In the genomic region with DNA sequence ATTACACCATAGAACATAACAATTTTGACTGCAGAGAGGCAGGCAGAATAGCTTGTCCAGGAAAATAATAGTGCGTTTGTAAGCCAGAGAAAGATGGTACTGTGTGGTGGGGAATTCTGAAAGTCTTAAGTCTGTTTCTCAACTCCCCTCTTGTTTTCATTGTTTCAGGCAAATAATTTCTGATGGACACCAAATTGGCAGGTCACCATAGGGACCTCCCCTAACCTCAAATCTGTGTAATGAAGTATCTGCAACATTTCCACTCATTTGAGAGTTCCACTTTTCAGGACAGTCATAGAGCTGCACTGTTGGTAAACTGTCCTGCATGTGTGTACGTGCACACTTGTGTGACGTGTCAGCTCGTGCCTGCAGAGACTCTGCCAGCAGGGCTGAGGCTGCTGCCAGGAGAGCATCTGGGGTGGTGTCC, we compare ENCODE assay signal across 23 cellular contexts.
DNase-seq lines count a peak whose midpoint lies in the region; ATAC-seq and TF ChIP-seq lines count a peak whose summit lies in the region.
"Had no signal": no experiment of that assay in that cellular context is flagged by ENCODE, and none has a peak within 500 bp of the region (broad histone marks: within the 10 kb centered on the region; RNA-seq: fewer than 3 reads in every experiment).

No MANE protein-coding gene starts in this region.

- intact Hi-C loops in dorsolateral prefrontal cortex (cut with DNase I) (no loop called here), left lung (cut with DNase I) (no loop called here)

- no peaks in the 10 kb centered on the region for H3K36me3 ChIP-seq in left lung
- H3K36me3 ChIP-seq: upper lobe of right lung had no signal

- peak in 4 of 10 donors; percentile 32 to 70 (median 43) for DNase-seq in dorsolateral prefrontal cortex
- no peak for DNase-seq in left lung
- no peak for DNase-seq in NCI-H1105 treated with DMSO at 0.1 percent for 48 hours (lab: John Stamatoyannopoulos, UW)
- no peak for DNase-seq in NOMO-1 (lab: John Stamatoyannopoulos, UW; ENCODE audit: unreplicated experiment in 2 of 2)
- DNase-seq: activated CD4-positive, alpha-beta T cell treated with anti-CD3 and anti-CD28 coated beads, Interleukin-2, amount 50 U/mL, for 1 hour; activated naive CD4-positive, alpha-beta T cell; activated T-cell treated with anti-CD3 and anti-CD28 coated beads, Interleukin-2, amount 50 U/mL, for 4 hours; body of pancreas; EL; KG1; MM.1S; NCI-H1417 treated with DMSO at 0.1 percent for 48 hours; NCI-H2107; NCI-H446 treated with DMSO at 0.1 percent for 48 hours; retina; SK-N-SH; stimulated activated CD4-positive, alpha-beta T cell treated with anti-CD3 and anti-CD28 coated beads, Interleukin-2, amount 100 ng/mL, for 48 hours; T-helper 17 cell; upper lobe of right lung had no signal

- H3K4me3 ChIP-seq in dorsolateral prefrontal cortex, result peak overlapping the region in 13 of 59 donors; percentile 1 to 44 (median 12)
- no peak overlapping the region for H3K4me3 ChIP-seq in left lung
- H3K4me3 ChIP-seq: body of pancreas, upper lobe of right lung had no signal

- ATAC-seq in left lung, result peak; percentile 49
- ATAC-seq in GM21737 (IDR thresholded peaks at IDR 0.05; ENCODE audit: unreplicated experiment), result no peak
- ATAC-seq: activated T-cell treated with anti-CD3 and anti-CD28 coated beads, Interleukin-2, amount 50 U/mL, for 4 hours; body of pancreas; T-helper 17 cell had no signal

- H3K27me3 ChIP-seq in dorsolateral prefrontal cortex (no peaks in the 10 kb centered on the region), left lung (no peaks in the 10 kb centered on the region)
- H3K27me3 ChIP-seq: body of pancreas, upper lobe of right lung had no signal

- TF ChIP-seq CTCF in VCaP (conservative IDR thresholded peaks at IDR 0.05), result no peak
- TF ChIP-seq CTCF in dorsolateral prefrontal cortex (IDR thresholded peaks at IDR 0.05 in 54 of 56, conservative IDR thresholded peaks at IDR 0.05 in 2 of 56; ENCODE audit: low read depth in 1 of 56, partially characterized antibody in 56 of 56), result no peak
- no peak for TF ChIP-seq CTCF in left lung (IDR thresholded peaks at IDR 0.05)

- H3K9me3 ChIP-seq in left lung, result no peaks in the 10 kb centered on the region
- H3K9me3 ChIP-seq: body of pancreas, SK-N-SH, upper lobe of right lung had no signal

- peaks cover 11 to 13% of the 10 kb centered on the region in 2 donors for H3K4me1 ChIP-seq in left lung
- H3K4me1 ChIP-seq: upper lobe of right lung had no signal

- H3K27ac ChIP-seq in VCaP, result peak overlapping the region; percentile 11; the same call in 1 of the 2 replicates
- peak overlapping the region in 58 of 59 donors; percentile 21 to 90 (median 80) for H3K27ac ChIP-seq in dorsolateral prefrontal cortex
- H3K27ac ChIP-seq in left lung, result no peak overlapping the region
- peak overlapping the region; percentile 47 for H3K27ac ChIP-seq in temporal lobe (ENCODE audit: low read depth, low read length)
- H3K27ac ChIP-seq: body of pancreas, C4-2B, upper lobe of right lung had no signal

Comparison
In these comparisons a context has a peak if more than half of its experiments do, and no peak if none do; other contexts are left out.
1. H3K27ac ChIP-seq: peak in VCaP (single experiment), dorsolateral prefrontal cortex (58 of 59) and temporal lobe (single experiment); none in left lung (0 of 2).